11 cellular contexts compared by ENCODE assay signal in the genomic region with DNA sequence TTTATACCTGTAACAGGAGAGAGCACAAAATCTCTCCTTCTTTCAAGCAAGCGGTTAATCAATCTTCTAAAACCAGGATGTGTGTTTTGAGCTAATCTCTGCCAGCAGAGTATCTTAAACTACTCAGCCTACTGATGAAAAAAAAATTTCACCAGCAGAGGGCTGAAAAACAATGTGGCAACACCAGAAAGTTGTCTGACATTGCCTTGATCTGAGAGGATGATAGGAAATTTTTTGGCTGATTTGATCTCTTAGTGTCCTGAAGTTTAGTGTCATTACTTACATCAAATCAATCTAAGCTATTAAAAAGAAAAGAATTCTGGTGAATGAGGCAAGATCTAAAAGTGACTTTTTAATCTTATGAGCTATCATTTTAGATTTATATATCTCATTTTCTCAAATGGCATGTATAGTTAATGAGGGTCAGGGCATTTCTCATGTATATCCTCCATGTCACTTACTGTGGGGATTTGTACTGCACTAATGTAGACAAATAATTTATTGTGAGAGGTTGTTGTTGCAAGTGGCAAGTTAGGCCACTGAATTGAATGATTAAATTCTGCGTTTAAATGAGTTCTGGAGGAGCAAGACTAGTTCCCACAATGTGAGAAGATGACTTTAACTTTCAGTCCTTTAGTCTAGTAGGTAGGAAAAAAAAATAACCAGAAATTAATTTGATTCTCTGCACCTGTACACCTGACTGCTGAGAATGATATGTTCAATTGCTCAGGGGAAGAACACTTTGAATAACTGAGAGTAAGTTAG. TPM values are rescaled to one million over a fixed set of nuclear protein-coding genes. Genes with fewer than 3 reads are reported as not detected.
DNase-seq lines count a peak whose midpoint lies in the region; FAIRE-seq and TF ChIP-seq lines count a peak whose summit lies in the region.
"Had no signal": no experiment of that assay in that cellular context is flagged by ENCODE, and none has a peak within 500 bp of the region (broad histone marks: within the 10 kb centered on the region; RNA-seq: fewer than 3 reads in every experiment).

No MANE protein-coding gene starts in this region.

- DNase-seq in AG09309 (ENCODE audit: low read depth) (no peak), LHCN-M2 (ENCODE audit: low read depth) (peak; percentile 38), coronary artery (ENCODE audit: low spot score) (no peak), myocyte (ENCODE audit: low read depth) (peak; percentile 38), H54 (ENCODE audit: insufficient read length, low spot score) (no peak), HuH-7.5 (ENCODE audit: low spot score) (no peak), testis (no peak)
- DNase-seq in activated T-cell treated with anti-CD3 and anti-CD28 coated beads, Interleukin-2, amount 50 U/mL, for 48 hours, result no peak
- DNase-seq: activated naive CD4-positive, alpha-beta T cell treated with anti-CD3 and anti-CD28 coated beads, Interleukin-2, amount 10 ng/mL, durations not matched to agents 7 days and 5 days; NCI-H1436 treated with DMSO at 0.1 percent for 48 hours; stomach had no signal

- H3K4me1 ChIP-seq in testis, result no peaks in the 10 kb centered on the region

- no peaks in the 10 kb centered on the region for H3K36me3 ChIP-seq in testis (ENCODE audit: low read depth, missing control alignments)

- 85% methylated on average over 2 of the region's 2 CpGs for WGBS in testis, 2 donors

- no peaks in the 10 kb centered on the region for H3K27me3 ChIP-seq in testis
- H3K27me3 ChIP-seq: stomach had no signal

- H3K9me3 ChIP-seq in testis, result no peaks in the 10 kb centered on the region
- H3K9me3 ChIP-seq: stomach had no signal

- TF ChIP-seq CTCF in AG09309 (IDR thresholded peaks at IDR 0.05; ENCODE audit: control insufficient read depth, insufficient read depth, low read depth, low read length, missing control alignments), result peak; percentile 39
- TF ChIP-seq CTCF in coronary artery (IDR thresholded peaks at IDR 0.05), result no peak
- peak in 1 of 3 experiments; percentile 24 for TF ChIP-seq CTCF in testis (IDR thresholded peaks at IDR 0.05)

- no peak for FAIRE-seq in H54 (lab: Jason Lieb, UNC)

- TF ChIP-seq POLR2A in H54 (IDR thresholded peaks at IDR 0.05; ENCODE audit: low read depth, low read length) (no peak), testis (IDR thresholded peaks at IDR 0.05) (no peak)

- H3K27ac ChIP-seq in coronary artery, result peak overlapping the region; percentile 33 to 58
- H3K27ac ChIP-seq in testis, result no peak overlapping the region

- intact Hi-C loops in testis (cut with DNase I; ENCODE audit: low total_unique reads), result no loop called here

- no peak overlapping the region for H3K4me3 ChIP-seq in AG09309 (ENCODE audit: control insufficient read depth, low read depth, low read length)
- H3K4me3 ChIP-seq in coronary artery, result no peak overlapping the region
- H3K4me3 ChIP-seq in testis, result no peak overlapping the region
- H3K4me3 ChIP-seq: stomach had no signal

RNA-seq across cellular contexts. Expression of gene ADAMTS1, which starts 10.8 kb away (rescaled TPM):
- total RNA-seq in LHCN-M2 (2014; rRNA removed), result 82.8 and 101 TPM in 2 replicates
- polyA plus RNA-seq in LHCN-M2 (2012), result 75.9 TPM
- 21.4 and 23.0 TPM in 2 replicates for total RNA-seq in myocyte
- 38.5 TPM for polyA plus RNA-seq in myocyte (2012)
- total RNA-seq in testis, result 10 to 100 TPM; 31.3 to 33.7 TPM
- 15.9 TPM for polyA plus RNA-seq in testis (ENCODE audit: insufficient read depth, low read depth, low replicate concordance)

Comparison
In these comparisons a context has a peak if more than half of its experiments do, and no peak if none do; other contexts are left out.
1. DNase-seq: peak in LHCN-M2 (single experiment) and myocyte (single experiment); none in AG09309 (single experiment), coronary artery (single experiment), H54 (single experiment), HuH-7.5 (single experiment), testis (single experiment) and activated T-cell treated with anti-CD3 and anti-CD28 coated beads, Interleukin-2, amount 50 U/mL, for 48 hours (0 of 2).
2. H3K27ac ChIP-seq: peak in coronary artery (2 of 2); none in testis (0 of 2).